Comparison of ENCODE assay signal across 8 cellular contexts in genomic region chr20:44210422-44211176, GRCh38.
DNase-seq lines count a peak whose midpoint lies in the region; ATAC-seq lines count a peak whose summit lies in the region.

Gene OSER1, minus strand, starts transcription at chr20:44210771. Its CDS starts 3,814 bp downstream, at chr20:44206957.

- peak; percentile 100 for DNase-seq in AG08396 (ENCODE audit: low spot score)
- DNase-seq in NCI-H345 treated with DMSO at 0.1 percent for 48 hours (lab: John Stamatoyannopoulos, UW; ENCODE audit: unreplicated experiment) = peak; percentile 97
- peak; percentile 94 to 97 (median 94) for DNase-seq in activated CD4-positive, CD25-positive, alpha-beta regulatory T cell (lab: John Stamatoyannopoulos, UW)
- peak; percentile 98 for DNase-seq in central memory CD4-positive, alpha-beta T cell
- DNase-seq in iris pigment epithelial cell (ENCODE audit: low read depth) = peak; percentile 96
- DNase-seq in stimulated activated CD4-positive, alpha-beta T cell treated with anti-CD3 and anti-CD28 coated beads, Interleukin-12 subunit alpha, Interleukin-12 subunit beta, amount 100 ng/mL, for 4 hours = peak; percentile 96

- peak; percentile 76 for ATAC-seq in GM19023 (IDR thresholded peaks at IDR 0.05; ENCODE audit: unreplicated experiment)
- ATAC-seq in HG03280 (IDR thresholded peaks at IDR 0.05; ENCODE audit: unreplicated experiment) = peak; percentile 83

Comparison
In these comparisons a context has a peak if more than half of its experiments do, and no peak if none do; other contexts are left out.
1. Peak in every context shown above with its lines: DNase-seq and ATAC-seq.